In genomic region chr16:66426112-66427035, GRCh38 we compare ENCODE assay signal across 1 cellular context.
TF ChIP-seq lines count a peak whose summit lies in the region.

No MANE protein-coding gene starts in this region.

TF ChIP-seq in WTC11, 78 proteins besides CTCF, POLR2A, EP300 and RAD21 (continued from another document):
- peak; percentile 79 for TF ChIP-seq PRDM15 (CRISPR knock-in tag; IDR thresholded peaks at IDR 0.05)
- TF ChIP-seq GABPB1 (CRISPR knock-in tag; IDR thresholded peaks at IDR 0.05) = 0 out of 2 replicates have a peak, but pooled peaks have one; percentile 14
- TF ChIP-seq NFE2L1 (CRISPR knock-in tag; IDR thresholded peaks at IDR 0.05) = no peak
